In genomic region chr2:178845565-178846457, GRCh38 we compare ENCODE assay signal across 17 cellular contexts. TPM values are rescaled to one million over a fixed set of nuclear protein-coding genes. Genes with fewer than 3 reads are reported as not detected.
DNase-seq lines count a peak whose midpoint lies in the region; ATAC-seq and TF ChIP-seq lines count a peak whose summit lies in the region.
"Had no signal": no experiment of that assay in that cellular context is flagged by ENCODE, and none has a peak within 500 bp of the region (broad histone marks: within the 10 kb centered on the region; RNA-seq: fewer than 3 reads in every experiment).

No MANE protein-coding gene starts in this region.

- intact Hi-C loops in gastrocnemius medialis (cut with DNase I; ENCODE audit: low total_unique reads): no loop called here

- no peak overlapping the region for H3K27ac Mint-ChIP-seq in T-helper 2 cell treated with Interferon-gamma antibody and Interleukin-4, amounts not matched to agents 5 μg/mL and 100 μg/mL, for 36 hours
- H3K27ac Mint-ChIP-seq: activated CD4-positive, alpha-beta memory T cell treated with anti-CD3 and anti-CD28 coated beads, Interleukin-2, amount 10 ng/mL, durations not matched to agents 7 days and 5 days; activated T-helper 17 cell treated with anti-CD3 and anti-CD28 coated beads, Interleukin-2, amount 50 U/mL, for 72 hours had no signal

- in situ Hi-C loops in gastrocnemius medialis (cut with MboI; ENCODE audit: low sequenced_read_pairs in 4 of 4): no loop called here

- H3K4me3 ChIP-seq in fibroblast of pulmonary artery (replicated peaks; ENCODE audit: low read depth, low read length) (no peak overlapping the region), gastrocnemius medialis (no peak overlapping the region)
- H3K4me3 ChIP-seq: upper lobe of left lung had no signal

- DNase-seq in GM03348 (ENCODE audit: low spot score) (peak; percentile 52), RPMI7951 (ENCODE audit: low read depth) (peak; percentile 24), fibroblast of pulmonary artery (ENCODE audit: low read depth) (peak; percentile 70), gastrocnemius medialis (no peak), glomerular visceral epithelial cell (ENCODE audit: extremely low spot score) (no peak)
- DNase-seq in T-helper 2 cell treated with Interferon-gamma antibody and Interleukin-4, amounts not matched to agents 5 μg/mL and 100 μg/mL, for 36 hours (ENCODE audit: low spot score): no peak
- no peak for DNase-seq in activated CD4-positive, alpha-beta T cell treated with anti-CD3 and anti-CD28 coated beads for 1 hour
- DNase-seq: activated CD4-positive, alpha-beta memory T cell treated with anti-CD3 and anti-CD28 coated beads, Interleukin-2, amount 10 ng/mL, durations not matched to agents 7 days and 5 days; effector CD8-positive, alpha-beta T cell; NCI-H187 treated with DMSO at 0.1 percent for 48 hours; NCI-H82; retina; stimulated activated CD4-positive, alpha-beta T cell treated with anti-CD3 and anti-CD28 coated beads, Interleukin-2, amount 100 ng/mL, for 48 hours; T-helper 9 cell; upper lobe of left lung had no signal

- H3K4me1 ChIP-seq in gastrocnemius medialis: peaks cover 35 to 38% of the 10 kb centered on the region in 2 donors
- H3K4me1 ChIP-seq: upper lobe of left lung had no signal

- no peaks in the 10 kb centered on the region for H3K27me3 Mint-ChIP-seq in T-helper 2 cell treated with Interferon-gamma antibody and Interleukin-4, amounts not matched to agents 5 μg/mL and 100 μg/mL, for 36 hours (ENCODE audit: low read depth)
- H3K27me3 Mint-ChIP-seq: activated CD4-positive, alpha-beta memory T cell treated with anti-CD3 and anti-CD28 coated beads, Interleukin-2, amount 10 ng/mL, durations not matched to agents 7 days and 5 days had no signal

- no peaks in the 10 kb centered on the region for H3K9me3 Mint-ChIP-seq in T-helper 2 cell treated with Interferon-gamma antibody and Interleukin-4, amounts not matched to agents 5 μg/mL and 100 μg/mL, for 36 hours
- H3K9me3 Mint-ChIP-seq: activated CD4-positive, alpha-beta memory T cell treated with anti-CD3 and anti-CD28 coated beads, Interleukin-2, amount 10 ng/mL, durations not matched to agents 7 days and 5 days; activated T-helper 17 cell treated with anti-CD3 and anti-CD28 coated beads, Interleukin-2, amount 50 U/mL, for 72 hours had no signal

- H3K27me3 ChIP-seq in gastrocnemius medialis: no peaks in the 10 kb centered on the region
- H3K27me3 ChIP-seq: upper lobe of left lung had no signal

- H3K36me3 ChIP-seq in gastrocnemius medialis: no peaks in the 10 kb centered on the region
- H3K36me3 ChIP-seq: upper lobe of left lung had no signal

- peak overlapping the region; percentile 62 to 84 (median 78) for H3K27ac ChIP-seq in gastrocnemius medialis
- H3K27ac ChIP-seq: upper lobe of left lung had no signal

- TF ChIP-seq CTCF in fibroblast of pulmonary artery (IDR thresholded peaks at IDR 0.05; ENCODE audit: low read length, missing control alignments) (no peak), gastrocnemius medialis (IDR thresholded peaks at IDR 0.05 in 4 of 5, conservative IDR thresholded peaks at IDR 0.05 in 1 of 5) (no peak)

- H3K36me3 Mint-ChIP-seq in T-helper 2 cell treated with Interferon-gamma antibody and Interleukin-4, amounts not matched to agents 5 μg/mL and 100 μg/mL, for 36 hours (ENCODE audit: low read depth): peaks cover 5% of the 10 kb centered on the region

- no peaks in the 10 kb centered on the region for H3K4me1 Mint-ChIP-seq in T-helper 2 cell treated with Interferon-gamma antibody and Interleukin-4, amounts not matched to agents 5 μg/mL and 100 μg/mL, for 36 hours (ENCODE audit: low read depth)
- H3K4me1 Mint-ChIP-seq: activated CD4-positive, alpha-beta memory T cell treated with anti-CD3 and anti-CD28 coated beads, Interleukin-2, amount 10 ng/mL, durations not matched to agents 7 days and 5 days; activated T-helper 17 cell treated with anti-CD3 and anti-CD28 coated beads, Interleukin-2, amount 50 U/mL, for 72 hours had no signal

- no peak for TF ChIP-seq POLR2A in gastrocnemius medialis (IDR thresholded peaks at IDR 0.05)

- peak in 1 of 2 donors; percentile 43 for ATAC-seq in gastrocnemius medialis
- ATAC-seq in GM19023 (IDR thresholded peaks at IDR 0.05; ENCODE audit: unreplicated experiment): no peak
- ATAC-seq: activated T-helper 17 cell treated with anti-CD3 and anti-CD28 coated beads, Interleukin-2, amount 50 U/mL, for 72 hours had no signal

- no peak overlapping the region for H3K4me3 Mint-ChIP-seq in T-helper 2 cell treated with Interferon-gamma antibody and Interleukin-4, amounts not matched to agents 5 μg/mL and 100 μg/mL, for 36 hours
- H3K4me3 Mint-ChIP-seq: activated CD4-positive, alpha-beta memory T cell treated with anti-CD3 and anti-CD28 coated beads, Interleukin-2, amount 10 ng/mL, durations not matched to agents 7 days and 5 days; activated T-helper 17 cell treated with anti-CD3 and anti-CD28 coated beads, Interleukin-2, amount 50 U/mL, for 72 hours had no signal

- no peaks in the 10 kb centered on the region for H3K9me3 ChIP-seq in gastrocnemius medialis
- H3K9me3 ChIP-seq: upper lobe of left lung had no signal

RNA-seq across cellular contexts. Expression of gene TTN, which starts 38.6 kb away (rescaled TPM):
- 0.10 and 0.12 TPM in 2 replicates for total RNA-seq in RPMI7951 (2014; rRNA removed; shearing (Covaris generic))
- 1,000 to 10,000 TPM; 4,552 to 9,701 (median 7,268) TPM for total RNA-seq in gastrocnemius medialis

Comparison
In these comparisons a context has a peak if more than half of its experiments do, and no peak if none do; other contexts are left out.
1. DNase-seq: peak in GM03348 (single experiment), RPMI7951 (single experiment) and fibroblast of pulmonary artery (single experiment); none in gastrocnemius medialis (0 of 2), T-helper 2 cell treated with Interferon-gamma antibody and Interleukin-4, amounts not matched to agents 5 μg/mL and 100 μg/mL, for 36 hours (single experiment), glomerular visceral epithelial cell (single experiment) and activated CD4-positive, alpha-beta T cell treated with anti-CD3 and anti-CD28 coated beads for 1 hour (single experiment).
2. RNA of gene TTN, which starts 38.6 kb away (total RNA-seq): 4,552 to 9,701 TPM in gastrocnemius medialis; 0.10 to 0.12 TPM in RPMI7951; every median in the first group is over 1,000 times any median in the second.